17 cellular contexts compared by ENCODE assay signal in the genomic region with DNA sequence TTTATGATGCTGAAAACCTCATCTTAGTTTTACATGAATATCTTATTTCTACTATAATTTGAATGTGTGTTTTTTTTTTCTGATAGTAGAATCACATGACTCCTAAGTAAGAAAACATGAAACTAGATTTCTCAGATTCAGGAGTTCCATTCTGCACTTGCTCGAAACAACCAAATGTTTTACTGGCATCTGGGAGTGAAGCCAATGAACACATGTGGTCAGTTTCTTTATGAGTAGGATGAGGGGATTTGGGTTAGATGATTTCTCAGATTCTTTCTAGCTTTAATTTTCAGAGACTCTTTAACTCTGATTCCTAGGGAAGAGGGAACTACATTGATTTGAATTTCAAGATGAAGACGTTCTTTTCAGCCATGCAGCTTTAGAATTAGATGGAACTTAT.
A peak's percentile ranks its signal among the peaks of the same experiment; 100 is the strongest.
DNase-seq lines count a peak whose midpoint lies in the region; ATAC-seq and TF ChIP-seq lines count a peak whose summit lies in the region.
"Had no signal": no experiment of that assay in that cellular context is flagged by ENCODE, and none has a peak within 500 bp of the region (broad histone marks: within the 10 kb centered on the region; RNA-seq: fewer than 3 reads in every experiment).

No MANE protein-coding gene starts in this region.

- H3F3A ChIP-seq in PC-9 (ENCODE audit: insufficient read depth, low read depth), result no peaks in the 10 kb centered on the region

- CTCF ChIA-PET in PC-9 (lab: Charles Lee), result no interaction called here

- no peak for TF ChIP-seq CTCF in osteoblast (IDR thresholded peaks at IDR 0.05; ENCODE audit: extremely low read depth, low read depth, low read length)
- no peak for TF ChIP-seq CTCF in PC-9 (conservative IDR thresholded peaks at IDR 0.05)

- peak; percentile 68 for DNase-seq in EL
- peak; percentile 36 for DNase-seq in fibroblast of gingiva (ENCODE audit: low read depth)
- DNase-seq in osteoblast (ENCODE audit: insufficient read length, low spot score, missing footprints), result peak; percentile 78
- no peak for DNase-seq in PC-9
- DNase-seq in NCI-H510A (lab: John Stamatoyannopoulos, UW), result no peak
- DNase-seq in NCI-H1694 (lab: John Stamatoyannopoulos, UW), result no peak
- DNase-seq: Caco-2; KG1; NCI-H1105 treated with DMSO at 0.1 percent for 48 hours; NCI-H2171 treated with DMSO at 0.1 percent for 48 hours; sigmoid colon; stimulated activated CD4-positive, alpha-beta T cell treated with anti-CD3 and anti-CD28 coated beads, Interleukin-2, amount 100 ng/mL, for 48 hours; substantia nigra had no signal

- H3K9me3 ChIP-seq in osteoblast (ENCODE audit: low read depth, low read length) (no peaks in the 10 kb centered on the region), PC-9 (ENCODE audit: insufficient read depth, low read depth) (no peaks in the 10 kb centered on the region)
- H3K9me3 ChIP-seq: Caco-2, sigmoid colon, vagina had no signal

- no peak overlapping the region for H2AFZ ChIP-seq in osteoblast (ENCODE audit: low read length)
- no peak overlapping the region for H2AFZ ChIP-seq in PC-9

- ATAC-seq in SK-N-SH treated with all-trans-retinoic acid at 6 μM for 48 hours (peak; percentile 45; the same call in 2 of the 3 replicates), GM19035 (IDR thresholded peaks at IDR 0.05; ENCODE audit: unreplicated experiment) (no peak)
- ATAC-seq: HCT116 had no signal

- peak overlapping the region; percentile 39 for H3K4me2 ChIP-seq in osteoblast (ENCODE audit: insufficient read depth, low read length)
- H3K4me2 ChIP-seq in PC-9, result no peak overlapping the region

- H4K20me1 ChIP-seq in osteoblast (ENCODE audit: insufficient read depth, low read length) (no peaks in the 10 kb centered on the region), PC-9 (ENCODE audit: insufficient read depth) (no peaks in the 10 kb centered on the region)

- H3K4me1 ChIP-seq in osteoblast (ENCODE audit: insufficient read depth, low read length), result peaks cover 11% of the 10 kb centered on the region
- no peaks in the 10 kb centered on the region for H3K4me1 ChIP-seq in PC-9 (replicated peaks; ENCODE audit: insufficient read depth)
- H3K4me1 ChIP-seq: Caco-2, sigmoid colon, vagina had no signal

- POLR2A ChIA-PET in PC-9 (lab: Charles Lee; ENCODE audit: unreplicated experiment), result no interaction called here

- no peaks in the 10 kb centered on the region for H3K27me3 ChIP-seq in osteoblast (ENCODE audit: insufficient read depth, low read length)
- H3K27me3 ChIP-seq in PC-9 (ENCODE audit: insufficient read depth, low read depth), result no peaks in the 10 kb centered on the region
- H3K27me3 ChIP-seq: sigmoid colon, vagina had no signal

- H3K27ac ChIP-seq in osteoblast (ENCODE audit: low read depth, low read length), result no peak overlapping the region
- no peak overlapping the region for H3K27ac ChIP-seq in PC-9
- H3K27ac ChIP-seq: sigmoid colon, vagina had no signal

- H3K4me3 ChIP-seq in osteoblast (ENCODE audit: insufficient read depth, low read length) (no peak overlapping the region), PC-9 (no peak overlapping the region)
- H3K4me3 ChIP-seq: sigmoid colon, vagina had no signal

- H3K79me2 ChIP-seq in osteoblast (ENCODE audit: insufficient read depth, low read length) (no peaks in the 10 kb centered on the region), PC-9 (ENCODE audit: low read depth) (no peaks in the 10 kb centered on the region)

- no peaks in the 10 kb centered on the region for H3K9me2 ChIP-seq in PC-9 (ENCODE audit: insufficient read depth)

- intact Hi-C loops in PC-9 (cut with micrococcal nuclease; ENCODE audit: unreplicated experiment), result no loop called here

- H3K36me3 ChIP-seq in osteoblast (ENCODE audit: insufficient read depth, low read length), result no peaks in the 10 kb centered on the region
- H3K36me3 ChIP-seq in PC-9 (ENCODE audit: low read depth), result no peaks in the 10 kb centered on the region
- H3K36me3 ChIP-seq: sigmoid colon, vagina had no signal

- BruUV-seq in PC-9 (replicated peaks; lab: Mats Ljungman, UMichigan), result no TSS peak

TF ChIP-seq in SK-N-SH treated with all-trans-retinoic acid at 6 μM for 48 hours, 23 proteins besides CTCF, POLR2A, EP300 and RAD21:
- TF ChIP-seq, protein P1, sequence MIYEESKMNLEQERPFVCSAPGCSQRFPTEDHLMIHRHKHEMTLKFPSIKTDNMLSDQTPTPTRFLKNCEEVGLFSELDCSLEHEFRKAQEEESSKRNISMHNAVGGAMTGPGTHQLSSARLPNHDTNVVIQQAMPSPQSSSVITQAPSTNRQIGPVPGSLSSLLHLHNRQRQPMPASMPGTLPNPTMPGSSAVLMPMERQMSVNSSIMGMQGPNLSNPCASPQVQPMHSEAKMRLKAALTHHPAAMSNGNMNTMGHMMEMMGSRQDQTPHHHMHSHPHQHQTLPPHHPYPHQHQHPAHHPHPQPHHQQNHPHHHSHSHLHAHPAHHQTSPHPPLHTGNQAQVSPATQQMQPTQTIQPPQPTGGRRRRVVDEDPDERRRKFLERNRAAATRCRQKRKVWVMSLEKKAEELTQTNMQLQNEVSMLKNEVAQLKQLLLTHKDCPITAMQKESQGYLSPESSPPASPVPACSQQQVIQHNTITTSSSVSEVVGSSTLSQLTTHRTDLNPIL (CRISPR knock-in tag; IDR thresholded peaks at IDR 0.05; ENCODE audit: low read depth), result no peak
TF ChIP-seq in SK-N-SH treated with all-trans-retinoic acid at 6 μM for 48 hours: peak in this region for 0.

Comparison
In these comparisons a context has a peak if more than half of its experiments do, and no peak if none do; other contexts are left out.
1. DNase-seq: peak in EL (single experiment), fibroblast of gingiva (single experiment) and osteoblast (single experiment); none in PC-9 (0 of 2), NCI-H510A (single experiment) and NCI-H1694 (single experiment).